ENCODE assay signal across 21 cellular contexts in the genomic region with DNA sequence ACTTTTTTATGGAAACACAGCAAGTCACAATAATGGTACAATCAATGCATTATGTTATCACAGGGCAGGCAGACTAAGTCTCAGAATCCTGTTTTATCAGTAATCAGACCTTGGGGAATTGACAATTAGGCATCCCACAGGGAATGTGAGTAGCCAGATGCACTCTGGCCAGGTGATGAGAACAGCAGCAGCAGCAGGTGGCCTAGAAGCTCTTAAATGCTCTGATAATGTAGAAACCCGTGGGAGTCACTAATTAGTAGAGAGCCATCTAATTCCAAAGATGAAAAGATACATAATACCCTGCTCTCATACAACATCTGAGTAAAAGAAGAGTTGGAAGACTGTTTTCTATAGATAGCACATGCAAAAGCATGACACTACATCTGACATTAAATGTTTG. TPM values are rescaled to one million over a fixed set of nuclear protein-coding genes. Genes with fewer than 3 reads are reported as not detected.
A peak's percentile ranks its signal among the peaks of the same experiment; 100 is the strongest.
DNase-seq lines count a peak whose midpoint lies in the region; ATAC-seq and TF ChIP-seq lines count a peak whose summit lies in the region.
"Had no signal": no experiment of that assay in that cellular context is flagged by ENCODE, and none has a peak within 500 bp of the region (broad histone marks: within the 10 kb centered on the region; RNA-seq: fewer than 3 reads in every experiment).

No MANE protein-coding gene starts in this region.

- no peak overlapping the region for H3K9ac ChIP-seq in colonic mucosa (ENCODE audit: low read depth in 2 of 2, low read length in 2 of 2)
- H3K9ac ChIP-seq: parathyroid adenoma had no signal

- H3K36me3 ChIP-seq in colonic mucosa (no peaks in the 10 kb centered on the region), right lobe of liver (no peaks in the 10 kb centered on the region)

- no peaks in the 10 kb centered on the region for H3K9me3 Mint-ChIP-seq in natural killer cell
- H3K9me3 Mint-ChIP-seq: activated CD4-positive, alpha-beta T cell treated with anti-CD3 and anti-CD28 coated beads, Interleukin-2, amount 10 ng/mL, durations not matched to agents 24 days and 14 days; activated naive CD4-positive, alpha-beta T cell treated with anti-CD3 and anti-CD28 coated beads, Interleukin-2, amount 50 U/mL, for 72 hours; stimulated activated effector memory CD8-positive, alpha-beta T cell treated with anti-CD3 and anti-CD28 coated beads, Interleukin-12 subunit alpha, Interleukin-12 subunit beta, amount 100 ng/mL, for 72 hours had no signal

- no peaks in the 10 kb centered on the region for H3K27me3 Mint-ChIP-seq in natural killer cell (ENCODE audit: low read depth in 2 of 2)
- H3K27me3 Mint-ChIP-seq: activated CD4-positive, alpha-beta T cell treated with anti-CD3 and anti-CD28 coated beads, Interleukin-2, amount 10 ng/mL, durations not matched to agents 24 days and 14 days had no signal

- no peaks in the 10 kb centered on the region for H3K36me3 Mint-ChIP-seq in natural killer cell

- 71% methylated on average over 1 of the region's 1 CpG for WGBS in right lobe of liver (ENCODE audit: insufficient coverage, low coverage, low lambda C conversion rate, missing lambda C conversion rate)

- ATAC-seq in right lobe of liver (no peak), GM19324 (IDR thresholded peaks at IDR 0.05; ENCODE audit: low FRiP score, unreplicated experiment) (no peak), natural killer cell (no peak)
- ATAC-seq: activated naive CD4-positive, alpha-beta T cell treated with anti-CD3 and anti-CD28 coated beads, Interleukin-2, amount 50 U/mL, for 72 hours; stimulated activated effector memory CD8-positive, alpha-beta T cell treated with anti-CD3 and anti-CD28 coated beads, Interleukin-12 subunit alpha, Interleukin-12 subunit beta, amount 100 ng/mL, for 72 hours had no signal

- H3K27me3 ChIP-seq in colonic mucosa, result no peaks in the 10 kb centered on the region
- no peaks in the 10 kb centered on the region for H3K27me3 ChIP-seq in right lobe of liver
- H3K27me3 ChIP-seq: brain microvascular endothelial cell, esophagus muscularis mucosa, tibial nerve had no signal

- TF ChIP-seq POLR2A in right lobe of liver (IDR thresholded peaks at IDR 0.05), result no peak

- TF ChIP-seq CTCF in colonic mucosa (IDR thresholded peaks at IDR 0.05), result no peak
- TF ChIP-seq CTCF in right lobe of liver (IDR thresholded peaks at IDR 0.05), result no peak
- TF ChIP-seq CTCF in natural killer cell (IDR thresholded peaks at IDR 0.05), result no peak

- peaks cover 29 to 32% of the 10 kb centered on the region in 2 donors for H3K4me1 Mint-ChIP-seq in natural killer cell

- H3K9me3 ChIP-seq in colonic mucosa (no peaks in the 10 kb centered on the region), right lobe of liver (no peaks in the 10 kb centered on the region)
- H3K9me3 ChIP-seq: esophagus muscularis mucosa, tibial nerve had no signal

- intact Hi-C loops in colonic mucosa (cut with DNase I) (no loop called here), right lobe of liver (cut with DNase I) (no loop called here), natural killer cell (cut with micrococcal nuclease) (no loop called here)

- peak overlapping the region in 1 of 2 donors; percentile 46 for H3K27ac Mint-ChIP-seq in natural killer cell
- H3K27ac Mint-ChIP-seq: activated CD4-positive, alpha-beta T cell treated with anti-CD3 and anti-CD28 coated beads, Interleukin-2, amount 10 ng/mL, durations not matched to agents 24 days and 14 days; activated naive CD4-positive, alpha-beta T cell treated with anti-CD3 and anti-CD28 coated beads, Interleukin-2, amount 50 U/mL, for 72 hours had no signal

- no peaks in the 10 kb centered on the region for H3K4me1 ChIP-seq in colonic mucosa
- H3K4me1 ChIP-seq in right lobe of liver, result peaks cover 0 to 22% (median 3%) of the 10 kb centered on the region in 4 donors
- H3K4me1 ChIP-seq: parathyroid adenoma had no signal

- H3K4me3 ChIP-seq in colonic mucosa (no peak overlapping the region), right lobe of liver (no peak overlapping the region)
- H3K4me3 ChIP-seq: tibial nerve had no signal

- H3K4me3 Mint-ChIP-seq in natural killer cell, result no peak overlapping the region
- H3K4me3 Mint-ChIP-seq: activated CD4-positive, alpha-beta T cell treated with anti-CD3 and anti-CD28 coated beads, Interleukin-2, amount 10 ng/mL, durations not matched to agents 24 days and 14 days; stimulated activated effector memory CD8-positive, alpha-beta T cell treated with anti-CD3 and anti-CD28 coated beads, Interleukin-12 subunit alpha, Interleukin-12 subunit beta, amount 100 ng/mL, for 72 hours had no signal

- no peak overlapping the region for H3K27ac ChIP-seq in colonic mucosa
- H3K27ac ChIP-seq in right lobe of liver, result no peak overlapping the region
- H3K27ac ChIP-seq: brain microvascular endothelial cell, C4-2B, parathyroid adenoma, tibial nerve had no signal

- peak; percentile 32 for DNase-seq in DMS153 (lab: John Stamatoyannopoulos, UW)
- peak; percentile 71 for DNase-seq in NCI-H1105 (lab: John Stamatoyannopoulos, UW)
- peak; percentile 29 for DNase-seq in NCI-H526 treated with DMSO at 0.1 percent for 48 hours (lab: John Stamatoyannopoulos, UW)
- DNase-seq in iPS-NIHi11 (ENCODE audit: low spot score), result peak; percentile 29
- DNase-seq in colonic mucosa, result no peak
- DNase-seq in right lobe of liver, result no peak
- no peak for DNase-seq in natural killer cell
- DNase-seq: activated CD4-positive, alpha-beta T cell treated with anti-CD3 and anti-CD28 coated beads, Interleukin-2, amount 10 ng/mL, durations not matched to agents 24 days and 14 days; activated T-cell treated with anti-CD3 and anti-CD28 coated beads for 4 hours; brain microvascular endothelial cell; MM.1S; SHP77; small intestine; T1000 had no signal

RNA-seq across cellular contexts. Expression of gene CEP152, which starts 12.6 kb away (rescaled TPM):
- total RNA-seq in colonic mucosa (10 to 100 TPM in 1 of 2 donors, 1 to 10 TPM in 1; 4.8 to 11.8 TPM), right lobe of liver (10 to 100 TPM in 1 of 6 experiments, 1 to 10 TPM in 4, under 1 TPM in 1; 0.93 to 40.3 (median 2.0) TPM), natural killer cell (10 to 100 TPM in 1 of 3 donors, 1 to 10 TPM in 2; 7.2 to 11.4 (median 9.2) TPM)

Comparison
In these comparisons a context has a peak if more than half of its experiments do, and no peak if none do; other contexts are left out.
1. DNase-seq: peak in DMS153 (single experiment), NCI-H1105 (single experiment), NCI-H526 treated with DMSO at 0.1 percent for 48 hours (single experiment) and iPS-NIHi11 (single experiment); none in colonic mucosa (single experiment), right lobe of liver (0 of 3) and natural killer cell (single experiment).